ENCODE assay signal across 14 cellular contexts in the genomic region with DNA sequence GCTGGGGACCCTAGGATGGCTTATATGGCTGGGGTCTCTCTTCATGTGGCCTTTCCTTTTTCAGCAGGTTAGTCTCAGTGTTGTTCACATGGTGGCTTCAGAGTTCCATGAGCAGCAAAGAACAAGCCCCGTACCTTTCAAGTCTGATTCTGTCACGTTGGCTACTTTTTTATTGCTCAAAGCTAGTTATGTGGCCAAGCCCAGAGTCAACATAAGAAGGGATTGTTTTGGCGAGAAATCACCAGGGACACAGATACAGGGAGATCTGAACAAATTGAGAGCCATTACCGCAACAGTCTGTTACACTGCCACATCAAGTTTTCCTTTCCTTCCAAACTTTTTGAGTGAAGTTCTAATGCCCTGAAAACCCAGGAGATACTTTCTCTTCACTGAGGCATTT.
DNase-seq lines count a peak whose midpoint lies in the region; ATAC-seq and TF ChIP-seq lines count a peak whose summit lies in the region.
"Had no signal": no experiment of that assay in that cellular context is flagged by ENCODE, and none has a peak within 500 bp of the region (broad histone marks: within the 10 kb centered on the region; RNA-seq: fewer than 3 reads in every experiment).

No MANE protein-coding gene starts in this region.

- in situ Hi-C loops in GM23248 (cut with MboI): no loop called here

- H3F3A ChIP-seq in GM23248 (ENCODE audit: insufficient read depth): peaks cover 33% of the 10 kb centered on the region

- H3K9ac ChIP-seq in GM23248 (no peak overlapping the region), SK-N-MC (ENCODE audit: insufficient read length) (no peak overlapping the region)
- H3K9ac ChIP-seq: BLaER1 treated with 17β-estradiol and CSF1 and Interleukin-3, amounts not matched to agents 10 nM and 100 nM had no signal

- H3K9me3 ChIP-seq in GM23248 (ENCODE audit: low read depth) (no peaks in the 10 kb centered on the region), SK-N-MC (ENCODE audit: low read depth, low read length) (no peaks in the 10 kb centered on the region), hepatocyte (ENCODE audit: low read depth) (no peaks in the 10 kb centered on the region), osteoblast (ENCODE audit: low read depth, low read length) (no peaks in the 10 kb centered on the region), left lung (no peaks in the 10 kb centered on the region)
- H3K9me3 ChIP-seq: BLaER1 treated with 17β-estradiol and CSF1 and Interleukin-3, amounts not matched to agents 10 nM and 100 nM had no signal

- H3K79me2 ChIP-seq in GM23248 (ENCODE audit: insufficient read depth) (no peaks in the 10 kb centered on the region), hepatocyte (no peaks in the 10 kb centered on the region), osteoblast (ENCODE audit: insufficient read depth, low read length) (no peaks in the 10 kb centered on the region)

- no peaks in the 10 kb centered on the region for H3K27me3 ChIP-seq in GM23248 (replicated peaks; ENCODE audit: insufficient read depth)
- H3K27me3 ChIP-seq in hepatocyte: no peaks in the 10 kb centered on the region
- no peaks in the 10 kb centered on the region for H3K27me3 ChIP-seq in osteoblast (ENCODE audit: insufficient read depth, low read length)
- no peaks in the 10 kb centered on the region for H3K27me3 ChIP-seq in left lung
- H3K27me3 ChIP-seq: BLaER1 treated with 17β-estradiol and CSF1 and Interleukin-3, amounts not matched to agents 10 nM and 100 nM had no signal

- H3K27ac Mint-ChIP-seq in activated T-helper 2 cell treated with anti-CD3 and anti-CD28 coated beads, Interferon-gamma antibody, Interleukin-2, Interleukin-4, amounts not matched to agents 10 μg/mL and 5 μg/mL and 100 μg/mL, durations not matched to agents 14 hours and 24 hours and 36 hours: no peak overlapping the region
- H3K27ac Mint-ChIP-seq: CD4-positive, CD25-positive, alpha-beta regulatory T cell had no signal

- H3K4me1 ChIP-seq in GM23248 (ENCODE audit: insufficient read depth) (peaks cover 38% of the 10 kb centered on the region), hepatocyte (ENCODE audit: insufficient read depth) (peaks cover 6% of the 10 kb centered on the region), osteoblast (ENCODE audit: insufficient read depth, low read length) (peaks cover 19% of the 10 kb centered on the region), left lung (no peaks in the 10 kb centered on the region)

- no peak for TF ChIP-seq CTCF in hepatocyte (IDR thresholded peaks at IDR 0.05; ENCODE audit: poor library complexity)
- no peak for TF ChIP-seq CTCF in osteoblast (IDR thresholded peaks at IDR 0.05; ENCODE audit: extremely low read depth, low read depth, low read length)
- no peak for TF ChIP-seq CTCF in left lung (IDR thresholded peaks at IDR 0.05)

- no peaks in the 10 kb centered on the region for H3K4me1 Mint-ChIP-seq in activated T-helper 2 cell treated with anti-CD3 and anti-CD28 coated beads, Interferon-gamma antibody, Interleukin-2, Interleukin-4, amounts not matched to agents 10 μg/mL and 5 μg/mL and 100 μg/mL, durations not matched to agents 14 hours and 24 hours and 36 hours (ENCODE audit: low read depth)
- H3K4me1 Mint-ChIP-seq: CD4-positive, CD25-positive, alpha-beta regulatory T cell had no signal

- no peaks in the 10 kb centered on the region for H4K20me1 ChIP-seq in GM23248 (ENCODE audit: insufficient read depth)
- no peaks in the 10 kb centered on the region for H4K20me1 ChIP-seq in hepatocyte (ENCODE audit: insufficient read depth, poor library complexity, severe bottlenecking)
- H4K20me1 ChIP-seq in osteoblast (ENCODE audit: insufficient read depth, low read length): no peaks in the 10 kb centered on the region
- H4K20me1 ChIP-seq: BLaER1 treated with 17β-estradiol and CSF1 and Interleukin-3, amounts not matched to agents 10 nM and 100 nM had no signal

- H3K36me3 ChIP-seq in GM23248 (ENCODE audit: low read depth): no peaks in the 10 kb centered on the region
- no peaks in the 10 kb centered on the region for H3K36me3 ChIP-seq in SK-N-MC (ENCODE audit: insufficient read depth, low read length)
- H3K36me3 ChIP-seq in hepatocyte (replicated peaks; ENCODE audit: insufficient read depth, low read depth): no peaks in the 10 kb centered on the region
- no peaks in the 10 kb centered on the region for H3K36me3 ChIP-seq in osteoblast (ENCODE audit: insufficient read depth, low read length)
- H3K36me3 ChIP-seq in left lung: no peaks in the 10 kb centered on the region
- H3K36me3 ChIP-seq: BLaER1 treated with 17β-estradiol and CSF1 and Interleukin-3, amounts not matched to agents 10 nM and 100 nM had no signal

- H3K4me3 ChIP-seq in GM23248: no peak overlapping the region
- peak overlapping the region; percentile 61 for H3K4me3 ChIP-seq in SK-N-MC
- H3K4me3 ChIP-seq in hepatocyte: no peak overlapping the region
- no peak overlapping the region for H3K4me3 ChIP-seq in osteoblast (ENCODE audit: insufficient read depth, low read length)
- no peak overlapping the region for H3K4me3 ChIP-seq in left lung
- H3K4me3 ChIP-seq: BLaER1 treated with 17β-estradiol and CSF1 and Interleukin-3, amounts not matched to agents 10 nM and 100 nM had no signal

- 82 to 84% methylated on average over 4 of the region's 4 CpGs for WGBS in GM23248 (ENCODE audit: low coverage in 1 of 2, low lambda C conversion rate in 2 of 2, missing lambda C conversion rate in 2 of 2), 2 experiments
- WGBS in hepatocyte (ENCODE audit: low lambda C conversion rate, missing lambda C conversion rate): 57% methylated on average over 4 of the region's 4 CpGs

- intact Hi-C loops in activated T-helper 2 cell treated with anti-CD3 and anti-CD28 coated beads, Interferon-gamma antibody, Interleukin-2, Interleukin-4, amounts not matched to agents 10 μg/mL and 5 μg/mL and 100 μg/mL, durations not matched to agents 14 hours and 24 hours and 36 hours (cut with micrococcal nuclease): no loop called here
- intact Hi-C loops in left lung (cut with DNase I): no loop called here

- H3K27me3 Mint-ChIP-seq in activated T-helper 2 cell treated with anti-CD3 and anti-CD28 coated beads, Interferon-gamma antibody, Interleukin-2, Interleukin-4, amounts not matched to agents 10 μg/mL and 5 μg/mL and 100 μg/mL, durations not matched to agents 14 hours and 24 hours and 36 hours (ENCODE audit: low read depth): no peaks in the 10 kb centered on the region
- H3K27me3 Mint-ChIP-seq: CD4-positive, CD25-positive, alpha-beta regulatory T cell had no signal

- no peak overlapping the region for H3K4me3 Mint-ChIP-seq in activated T-helper 2 cell treated with anti-CD3 and anti-CD28 coated beads, Interferon-gamma antibody, Interleukin-2, Interleukin-4, amounts not matched to agents 10 μg/mL and 5 μg/mL and 100 μg/mL, durations not matched to agents 14 hours and 24 hours and 36 hours (ENCODE audit: low read depth)
- H3K4me3 Mint-ChIP-seq: CD4-positive, CD25-positive, alpha-beta regulatory T cell had no signal

- H2AFZ ChIP-seq in GM23248 (no peak overlapping the region), hepatocyte (no peak overlapping the region), osteoblast (ENCODE audit: low read length) (peak overlapping the region; percentile 61)

- H3K9me2 ChIP-seq in GM23248 (ENCODE audit: insufficient read depth) (no peaks in the 10 kb centered on the region; the same call in 1 of the 2 replicates), hepatocyte (replicated peaks; ENCODE audit: insufficient read depth) (no peaks in the 10 kb centered on the region)

- DNase-seq in GM23248 (no peak), SK-N-MC (ENCODE audit: low read depth, low spot score) (no peak), hepatocyte (ENCODE audit: low spot score) (no peak), osteoblast (ENCODE audit: insufficient read length, low spot score, missing footprints) (no peak), mucosa of gallbladder (ENCODE audit: low spot score) (no peak), left lung (no peak)
- DNase-seq in activated T-helper 2 cell treated with anti-CD3 and anti-CD28 coated beads, Interferon-gamma antibody, Interleukin-2, Interleukin-4, amounts not matched to agents 10 μg/mL and 5 μg/mL and 100 μg/mL, durations not matched to agents 14 hours and 24 hours and 36 hours (ENCODE audit: low spot score): no peak
- DNase-seq in activated effector memory CD4-positive, alpha-beta T cell treated with Interleukin-2 at 50 U/mL for 16 hours: no peak
- DNase-seq: 8988T; ACHN; Calu3; CD4-positive, CD25-positive, alpha-beta regulatory T cell; DMS 273 treated with DMSO at 0.1 percent for 48 hours had no signal

- H3K4me2 ChIP-seq in GM23248 (ENCODE audit: unreplicated experiment) (peak overlapping the region; percentile 52), hepatocyte (no peak overlapping the region), osteoblast (ENCODE audit: insufficient read depth, low read length) (peak overlapping the region; percentile 22)
- H3K4me2 ChIP-seq: BLaER1 treated with 17β-estradiol and CSF1 and Interleukin-3, amounts not matched to agents 10 nM and 100 nM had no signal

- no peaks in the 10 kb centered on the region for H3K36me3 Mint-ChIP-seq in activated T-helper 2 cell treated with anti-CD3 and anti-CD28 coated beads, Interferon-gamma antibody, Interleukin-2, Interleukin-4, amounts not matched to agents 10 μg/mL and 5 μg/mL and 100 μg/mL, durations not matched to agents 14 hours and 24 hours and 36 hours (ENCODE audit: low read depth)
- H3K36me3 Mint-ChIP-seq: CD4-positive, CD25-positive, alpha-beta regulatory T cell had no signal

- H3K27ac ChIP-seq in GM23248 (peak overlapping the region; percentile 91; the same call in 1 of the 2 replicates), SK-N-MC (peak overlapping the region; percentile 95), hepatocyte (peak overlapping the region; percentile 32), osteoblast (ENCODE audit: low read depth, low read length) (no peak overlapping the region), left lung (no peak overlapping the region)
- H3K27ac ChIP-seq: BLaER1 treated with 17β-estradiol and CSF1 and Interleukin-3, amounts not matched to agents 10 nM and 100 nM had no signal

- ATAC-seq in left lung: no peak

- H3K9me3 Mint-ChIP-seq in activated T-helper 2 cell treated with anti-CD3 and anti-CD28 coated beads, Interferon-gamma antibody, Interleukin-2, Interleukin-4, amounts not matched to agents 10 μg/mL and 5 μg/mL and 100 μg/mL, durations not matched to agents 14 hours and 24 hours and 36 hours: no peaks in the 10 kb centered on the region

Comparison
In these comparisons a context has a peak if more than half of its experiments do, and no peak if none do; other contexts are left out.
1. H3K27ac ChIP-seq: peak in GM23248 (single experiment), SK-N-MC (single experiment) and hepatocyte (single experiment); none in osteoblast (single experiment) and left lung (0 of 2).